19 cellular contexts compared by ENCODE assay signal in the genomic region with DNA sequence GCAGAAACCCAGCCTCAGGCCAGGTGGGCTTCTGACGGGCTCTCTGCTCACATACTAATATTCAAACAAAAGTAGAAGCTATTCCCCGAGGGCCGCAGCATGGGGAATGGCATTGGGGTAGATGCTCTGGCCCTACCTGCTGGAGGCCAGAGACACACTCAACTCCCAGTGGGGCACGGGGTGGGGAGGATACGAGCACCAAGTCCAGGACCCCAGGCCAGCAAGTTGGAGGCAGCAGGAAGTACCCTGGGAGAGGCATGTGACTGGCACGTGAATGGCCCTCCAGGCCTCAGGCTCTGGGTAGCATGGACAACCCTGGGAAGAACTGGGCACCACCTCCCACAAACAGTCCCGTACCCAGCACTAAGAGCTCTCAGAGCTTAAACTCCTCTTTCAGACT. TPM values are rescaled to one million over a fixed set of nuclear protein-coding genes. Genes with fewer than 3 reads are reported as not detected.
A peak's percentile ranks its signal among the peaks of the same experiment; 100 is the strongest.
DNase-seq lines count a peak whose midpoint lies in the region; ATAC-seq, FAIRE-seq and TF ChIP-seq lines count a peak whose summit lies in the region.
"Had no signal": no experiment of that assay in that cellular context is flagged by ENCODE, and none has a peak within 500 bp of the region (broad histone marks: within the 10 kb centered on the region; RNA-seq: fewer than 3 reads in every experiment).

No MANE protein-coding gene starts in this region.

- WGBS in H1 (ENCODE audit: extremely low coverage in 1 of 2, insufficient coverage in 1 of 2, insufficient read length in 1 of 2, insufficient replicate concordance in 2 of 2, low coverage in 1 of 2, low lambda C conversion rate in 2 of 2, missing lambda C conversion rate in 1 of 2), 2 experiments: 95% methylated on average over 7 of the region's 7 CpGs; no CpG with 5 or more reads in 1 of the 2 experiments
- WGBS in H9 (ENCODE audit: extremely low coverage, insufficient read length, low lambda C conversion rate): no CpG with 5 or more reads among the region's 7 CpGs

- no peak for TF ChIP-seq POLR2A in H1 (IDR thresholded peaks at IDR 0.05; ENCODE audit: control extremely low read depth in 1 of 2, low read depth in 2 of 2, low read length in 2 of 2)

- H3K27ac ChIP-seq in H1 (ENCODE audit: low read depth, low read length) (no peak overlapping the region), H9 (ENCODE audit: insufficient read length, low read depth, low read length) (no peak overlapping the region)
- H3K27ac ChIP-seq: neutrophil had no signal

- H2BK120ac ChIP-seq in H1 (replicated peaks; ENCODE audit: low read depth, low read length): no peak overlapping the region
- no peak overlapping the region for H2BK120ac ChIP-seq in H9 (ENCODE audit: low read depth, low read length, poor library complexity, severe bottlenecking)

- H3K23ac ChIP-seq in H1 (ENCODE audit: insufficient read length) (no peak overlapping the region), H9 (ENCODE audit: insufficient read length, low read depth, low read length) (no peak overlapping the region)

- peak overlapping the region; percentile 16 for H3K4me3 Mint-ChIP-seq in activated naive CD4-positive, alpha-beta T cell treated with anti-CD3 and anti-CD28 coated beads, Interleukin-2, amount 50 U/mL, for 24 hours
- H3K4me3 Mint-ChIP-seq in activated CD8-positive, alpha-beta T cell treated with anti-CD3 and anti-CD28 coated beads, Interleukin-2, amount 10 ng/mL, durations not matched to agents 7 days and 5 days: peak overlapping the region; percentile 16
- peak overlapping the region; percentile 30 to 68 for H3K4me3 Mint-ChIP-seq in stimulated activated naive CD8-positive, alpha-beta T cell treated with anti-CD3 and anti-CD28 coated beads, Interleukin-15, amount 100 ng/mL, for 72 hours
- H3K4me3 Mint-ChIP-seq in H9: no peak overlapping the region
- H3K4me3 Mint-ChIP-seq: activated CD8-positive, alpha-beta memory T cell treated with anti-CD3 and anti-CD28 coated beads, Interleukin-2, amount 10 ng/mL, durations not matched to agents 7 days and 5 days; endodermal cell; WTC11 had no signal

- TF ChIP-seq CTCF in H1 (IDR thresholded peaks at IDR 0.05; ENCODE audit: control extremely low read depth in 1 of 3, insufficient read depth in 1 of 3, low read depth in 1 of 3, low read length in 3 of 3) (no peak), H9 (conservative IDR thresholded peaks at IDR 0.05) (no peak)

- no peak for FAIRE-seq in H1 (lab: Jason Lieb, UNC)

- H3K79me2 ChIP-seq in H1 (ENCODE audit: control insufficient read depth in 1 of 2, insufficient read depth in 2 of 2, low read length in 2 of 2) (peaks cover 0 to 4% of the 10 kb centered on the region in 2 experiments; a peak in 1 of 4 replicates), H9 (ENCODE audit: insufficient read depth, low read length) (no peaks in the 10 kb centered on the region)

- H2BK20ac ChIP-seq in H1 (ENCODE audit: low read length) (no peak overlapping the region), H9 (ENCODE audit: low read depth, low read length, poor library complexity, severe bottlenecking) (no peak overlapping the region)

- no peaks in the 10 kb centered on the region for H3K36me3 Mint-ChIP-seq in activated naive CD4-positive, alpha-beta T cell treated with anti-CD3 and anti-CD28 coated beads, Interleukin-2, amount 50 U/mL, for 24 hours
- peaks cover 12% of the 10 kb centered on the region for H3K36me3 Mint-ChIP-seq in activated CD8-positive, alpha-beta T cell treated with anti-CD3 and anti-CD28 coated beads, Interleukin-2, amount 10 ng/mL, durations not matched to agents 7 days and 5 days (ENCODE audit: low read depth)
- H3K36me3 Mint-ChIP-seq in H9 (ENCODE audit: insufficient read depth in 1 of 3, low read depth in 3 of 3): no peaks in the 10 kb centered on the region; a peak in 1 of 7 replicates
- H3K36me3 Mint-ChIP-seq: activated CD8-positive, alpha-beta memory T cell treated with anti-CD3 and anti-CD28 coated beads, Interleukin-2, amount 10 ng/mL, durations not matched to agents 7 days and 5 days; WTC11 had no signal

- no peaks in the 10 kb centered on the region for H3K27me3 Mint-ChIP-seq in activated naive CD4-positive, alpha-beta T cell treated with anti-CD3 and anti-CD28 coated beads, Interleukin-2, amount 50 U/mL, for 24 hours
- H3K27me3 Mint-ChIP-seq in activated CD8-positive, alpha-beta T cell treated with anti-CD3 and anti-CD28 coated beads, Interleukin-2, amount 10 ng/mL, durations not matched to agents 7 days and 5 days (ENCODE audit: low read depth): no peaks in the 10 kb centered on the region
- no peaks in the 10 kb centered on the region for H3K27me3 Mint-ChIP-seq in stimulated activated naive CD8-positive, alpha-beta T cell treated with anti-CD3 and anti-CD28 coated beads, Interleukin-15, amount 100 ng/mL, for 72 hours
- H3K27me3 Mint-ChIP-seq in H9 (ENCODE audit: low read depth): peaks cover 4% of the 10 kb centered on the region
- H3K27me3 Mint-ChIP-seq: activated CD8-positive, alpha-beta memory T cell treated with anti-CD3 and anti-CD28 coated beads, Interleukin-2, amount 10 ng/mL, durations not matched to agents 7 days and 5 days had no signal

- H3K9ac ChIP-seq in H1 (replicated peaks in 1 of 4; ENCODE audit: extremely low read depth in 1 of 4, low read depth in 3 of 4, low read length in 3 of 4) (no peak overlapping the region), H9 (ENCODE audit: extremely low read depth, insufficient read length, low read length) (no peak overlapping the region)

- H4K91ac ChIP-seq in H1 (replicated peaks; ENCODE audit: insufficient read length, low read length) (no peak overlapping the region), H9 (ENCODE audit: insufficient read length, low read depth, low read length) (no peak overlapping the region)

- H2BK5ac ChIP-seq in H1 (ENCODE audit: low read depth, low read length): no peak overlapping the region
- no peak overlapping the region for H2BK5ac ChIP-seq in H9 (ENCODE audit: insufficient read length, low read length)

- no peak overlapping the region for H4K5ac ChIP-seq in H1 (ENCODE audit: insufficient read length, low read depth, low read length)
- no peak overlapping the region for H4K5ac ChIP-seq in H9 (ENCODE audit: insufficient read length, low read depth, low read length)

- peak overlapping the region; percentile 51 for H3K27ac Mint-ChIP-seq in activated naive CD4-positive, alpha-beta T cell treated with anti-CD3 and anti-CD28 coated beads, Interleukin-2, amount 50 U/mL, for 24 hours
- H3K27ac Mint-ChIP-seq in activated CD8-positive, alpha-beta T cell treated with anti-CD3 and anti-CD28 coated beads, Interleukin-2, amount 10 ng/mL, durations not matched to agents 7 days and 5 days: peak overlapping the region; percentile 74
- H3K27ac Mint-ChIP-seq in stimulated activated naive CD8-positive, alpha-beta T cell treated with anti-CD3 and anti-CD28 coated beads, Interleukin-15, amount 100 ng/mL, for 72 hours: peak overlapping the region; percentile 47 to 65
- H3K27ac Mint-ChIP-seq in H9: no peak overlapping the region
- H3K27ac Mint-ChIP-seq: activated CD8-positive, alpha-beta memory T cell treated with anti-CD3 and anti-CD28 coated beads, Interleukin-2, amount 10 ng/mL, durations not matched to agents 7 days and 5 days; endodermal cell had no signal

- H3K9me3 ChIP-seq in H1 (ENCODE audit: insufficient read depth in 2 of 2, low read depth in 1 of 2, low read length in 1 of 2): no peaks in the 10 kb centered on the region
- no peaks in the 10 kb centered on the region for H3K9me3 ChIP-seq in H9 (ENCODE audit: control insufficient read depth, low read depth, low read length)
- H3K9me3 ChIP-seq: Caco-2, neutrophil, thoracic aorta had no signal

- H3K4me1 ChIP-seq in H1 (replicated peaks in 1 of 4; ENCODE audit: control insufficient read depth in 3 of 4, insufficient read depth in 4 of 4, low read length in 3 of 4): peaks cover 18 to 50% (median 33%) of the 10 kb centered on the region in 4 experiments
- peaks cover 15% of the 10 kb centered on the region; the same call in 1 of the 2 replicates for H3K4me1 ChIP-seq in H9 (ENCODE audit: insufficient read depth, low read length)
- H3K4me1 ChIP-seq: Caco-2 had no signal

- no peak for DNase-seq in activated naive CD4-positive, alpha-beta T cell treated with Interleukin-2 at 50 U/mL for 16 hours
- no peak for DNase-seq in activated CD8-positive, alpha-beta T cell treated with anti-CD3 and anti-CD28 coated beads, Interleukin-2, amount 10 ng/mL, durations not matched to agents 7 days and 5 days
- DNase-seq in H1 (ENCODE audit: low read depth in 1 of 2, low spot score in 2 of 2) (no peak), H9 (no peak), NCI-H524 treated with DMSO at 0.1 percent for 48 hours (lab: John Stamatoyannopoulos, UW) (no peak)
- DNase-seq in stimulated activated naive CD8-positive, alpha-beta T cell treated with anti-CD3 and anti-CD28 coated beads, Interleukin-15, amount 100 ng/mL, for 72 hours: no peak
- DNase-seq: activated CD8-positive, alpha-beta memory T cell treated with anti-CD3 and anti-CD28 coated beads, Interleukin-2, amount 10 ng/mL, durations not matched to agents 7 days and 5 days; Caco-2; endodermal cell; islet precursor cell; mammary epithelial cell; NCI-H2227 treated with DMSO at 0.1 percent for 48 hours; RPMI8226; stimulated activated CD4-positive, alpha-beta T cell treated with anti-CD3 and anti-CD28 coated beads, Interleukin-2, amount 100 ng/mL, for 48 hours had no signal

- no peak for TF ChIP-seq EP300 in H1 (IDR thresholded peaks at IDR 0.05; ENCODE audit: borderline replicate concordance in 1 of 2, low read depth in 2 of 2, low read length in 2 of 2)

- peaks cover 9% of the 10 kb centered on the region; the same call in 1 of the 2 replicates for H3K23me2 ChIP-seq in H1 (ENCODE audit: low read depth, low read length)
- peaks cover 6% of the 10 kb centered on the region for H3K23me2 ChIP-seq in H9 (ENCODE audit: insufficient read length, low read depth, low read length, poor library complexity, severe bottlenecking)

- H3K56ac ChIP-seq in H1 (replicated peaks; ENCODE audit: insufficient read length, low read depth, low read length) (no peak overlapping the region), H9 (ENCODE audit: insufficient read length, low read depth, low read length) (no peak overlapping the region)

- POLR2A ChIA-PET in activated CD8-positive, alpha-beta T cell treated with anti-CD3 and anti-CD28 coated beads, Interleukin-2, amount 10 ng/mL, durations not matched to agents 7 days and 5 days (lab: Charles Lee): interaction anchor here (1.2 to 2.0 kb wide), 2 partner anchors 24 to 43 kb away, joined by 3 to 11 read pairs; no protein-coding TSS in a partner anchor
- POLR2A ChIA-PET in H1 (lab: Charles Lee; ENCODE audit: partially characterized antibody): interaction anchor here (0.7 to 2.2 kb wide), 7 partner anchors 15 to 125 kb away, joined by 3 to 9 read pairs (median 4); no protein-coding TSS in a partner anchor

- peaks cover 3% of the 10 kb centered on the region for H3K79me1 ChIP-seq in H1 (ENCODE audit: low read depth, low read length)
- no peaks in the 10 kb centered on the region for H3K79me1 ChIP-seq in H9 (ENCODE audit: insufficient read depth, low read depth, low read length, poor library complexity, severe bottlenecking)

- no peak overlapping the region for H3K4me3 ChIP-seq in H1 (ENCODE audit: extremely low read depth in 1 of 4, insufficient read depth in 2 of 4, low read depth in 3 of 4, low read length in 4 of 4)
- H3K4me3 ChIP-seq: thoracic aorta had no signal

- no peak overlapping the region for H2AK5ac ChIP-seq in H1 (ENCODE audit: low read depth, low read length)
- no peak overlapping the region for H2AK5ac ChIP-seq in H9 (ENCODE audit: insufficient read length, low read length)

- H3K36me3 ChIP-seq in H1 (ENCODE audit: control insufficient read depth in 2 of 4, insufficient read depth in 4 of 4, low read length in 3 of 4): no peaks in the 10 kb centered on the region
- H3K36me3 ChIP-seq: neutrophil, thoracic aorta had no signal

- H3K27me3 ChIP-seq in H1 (replicated peaks in 1 of 4; ENCODE audit: control insufficient read depth in 3 of 4, extremely low read depth in 1 of 4, insufficient read depth in 3 of 4, low read length in 3 of 4) (peaks cover 0 to 8% (median 3%) of the 10 kb centered on the region in 4 experiments; a peak in 3 of 7 replicates), H9 (ENCODE audit: insufficient read depth, low read length) (no peaks in the 10 kb centered on the region)

- no peaks in the 10 kb centered on the region for H3K9me3 Mint-ChIP-seq in activated naive CD4-positive, alpha-beta T cell treated with anti-CD3 and anti-CD28 coated beads, Interleukin-2, amount 50 U/mL, for 24 hours
- no peaks in the 10 kb centered on the region for H3K9me3 Mint-ChIP-seq in activated CD8-positive, alpha-beta T cell treated with anti-CD3 and anti-CD28 coated beads, Interleukin-2, amount 10 ng/mL, durations not matched to agents 7 days and 5 days (ENCODE audit: insufficient read depth)
- no peaks in the 10 kb centered on the region for H3K9me3 Mint-ChIP-seq in stimulated activated naive CD8-positive, alpha-beta T cell treated with anti-CD3 and anti-CD28 coated beads, Interleukin-15, amount 100 ng/mL, for 72 hours
- H3K9me3 Mint-ChIP-seq in H9: no peaks in the 10 kb centered on the region
- H3K9me3 Mint-ChIP-seq: endodermal cell, WTC11 had no signal

- CTCF ChIA-PET in activated CD8-positive, alpha-beta T cell treated with anti-CD3 and anti-CD28 coated beads, Interleukin-2, amount 10 ng/mL, durations not matched to agents 7 days and 5 days (lab: Charles Lee): interaction anchor here (0.7 to 5.1 kb wide), 7 partner anchors 14 to 229 kb away, joined by 3 to 26 read pairs (median 5); no protein-coding TSS in a partner anchor
- CTCF ChIA-PET in H1 (lab: Charles Lee; ENCODE audit: partially characterized antibody): interaction anchor here (0.6 to 11.4 kb wide), 13 partner anchors 10 to 280 kb away, joined by 3 to 178 read pairs (median 4); no protein-coding TSS in a partner anchor

- H4K8ac ChIP-seq in H1 (ENCODE audit: extremely low read depth, insufficient read depth, low read length) (no peak overlapping the region), H9 (replicated peaks; ENCODE audit: insufficient read length, low read depth, low read length) (no peak overlapping the region)

- H2BK12ac ChIP-seq in H1 (ENCODE audit: low read depth, low read length) (no peak overlapping the region), H9 (ENCODE audit: insufficient read length, low read depth, low read length) (no peak overlapping the region)

- H2AFZ ChIP-seq in H1 (ENCODE audit: low read length) (no peak overlapping the region), H9 (ENCODE audit: low read length) (no peak overlapping the region)

- H3K4me1 Mint-ChIP-seq in activated naive CD4-positive, alpha-beta T cell treated with anti-CD3 and anti-CD28 coated beads, Interleukin-2, amount 50 U/mL, for 24 hours: peaks cover 67% of the 10 kb centered on the region
- H3K4me1 Mint-ChIP-seq in activated CD8-positive, alpha-beta T cell treated with anti-CD3 and anti-CD28 coated beads, Interleukin-2, amount 10 ng/mL, durations not matched to agents 7 days and 5 days (ENCODE audit: low read depth): peaks cover 69% of the 10 kb centered on the region
- H3K4me1 Mint-ChIP-seq in stimulated activated naive CD8-positive, alpha-beta T cell treated with anti-CD3 and anti-CD28 coated beads, Interleukin-15, amount 100 ng/mL, for 72 hours: peaks cover 78% of the 10 kb centered on the region
- peaks cover 56 to 69% of the 10 kb centered on the region in 2 experiments for H3K4me1 Mint-ChIP-seq in H9

- peaks cover 3 to 11% of the 10 kb centered on the region in 2 experiments for H4K20me1 ChIP-seq in H1 (replicated peaks in 1 of 2; ENCODE audit: control insufficient read depth in 1 of 2, insufficient read depth in 2 of 2, low read length in 2 of 2)
- no peaks in the 10 kb centered on the region for H4K20me1 ChIP-seq in H9 (ENCODE audit: control insufficient read depth, insufficient read depth, insufficient read length)

- no peak for ATAC-seq in activated CD8-positive, alpha-beta T cell treated with anti-CD3 and anti-CD28 coated beads, Interleukin-2, amount 10 ng/mL, durations not matched to agents 7 days and 5 days
- no peak for ATAC-seq in stimulated activated naive CD8-positive, alpha-beta T cell treated with anti-CD3 and anti-CD28 coated beads, Interleukin-15, amount 100 ng/mL, for 72 hours
- no peak for ATAC-seq in HG02840 (IDR thresholded peaks at IDR 0.05; ENCODE audit: low FRiP score, unreplicated experiment)
- ATAC-seq: activated CD8-positive, alpha-beta memory T cell treated with anti-CD3 and anti-CD28 coated beads, Interleukin-2, amount 10 ng/mL, durations not matched to agents 7 days and 5 days; WTC11 had no signal

- H3K18ac ChIP-seq in H1 (ENCODE audit: extremely low read depth, low read length) (peak overlapping the region; percentile 27; the same call in 1 of the 2 replicates), H9 (ENCODE audit: insufficient read length, low read depth, low read length) (no peak overlapping the region)

- no peak overlapping the region for H2BK15ac ChIP-seq in H1 (ENCODE audit: low read length)
- no peak overlapping the region for H2BK15ac ChIP-seq in H9 (ENCODE audit: low read depth, low read length)

- H3K4ac ChIP-seq in H1 (replicated peaks; ENCODE audit: insufficient read length, low read depth, low read length) (no peak overlapping the region), H9 (ENCODE audit: low read depth, low read length) (no peak overlapping the region)

- H3K14ac ChIP-seq in H1 (ENCODE audit: insufficient read length) (no peak overlapping the region), H9 (ENCODE audit: insufficient read depth, low read length) (no peak overlapping the region; the same call in 1 of the 2 replicates)

- no peak overlapping the region for H3K4me2 ChIP-seq in H1 (ENCODE audit: insufficient read depth in 1 of 2, low read depth in 2 of 2, low read length in 2 of 2)
- H3K4me2 ChIP-seq in H9 (ENCODE audit: insufficient read depth, insufficient read length, low read length): no peak overlapping the region

- no peak for TF ChIP-seq RAD21 in H1 (IDR thresholded peaks at IDR 0.05 in 1 of 2, conservative IDR thresholded peaks at IDR 0.05 in 1 of 2; ENCODE audit: low read depth in 2 of 2, low read length in 2 of 2)

- H3T11ph ChIP-seq in H9 (ENCODE audit: low read length): no peak overlapping the region

RNA-seq across cellular contexts. Expression of gene DNMT3A, which starts 3.8 kb away (rescaled TPM):
- total RNA-seq in activated CD8-positive, alpha-beta T cell treated with anti-CD3 and anti-CD28 coated beads, Interleukin-2, amount 10 ng/mL, durations not matched to agents 7 days and 5 days: 10 to 100 TPM; 76.4 to 79.8 TPM
- 162 and 178 TPM in 2 replicates for total RNA-seq in H1 (2021; fragmentation: NEBNext Ultra II Directional; extraction: Animal tissue kit (Norgen Biotek cat#: 25700))
- 33.6 and 50.8 TPM in 2 replicates for polyA plus RNA-seq in H1 (2011; rRNA removed)
- polyA plus RNA-seq in H1 (2011; cell fraction: cytosol; rRNA removed): 36.6 TPM
- polyA plus RNA-seq in H1 (2011; cell fraction: nucleus; rRNA removed): 120 TPM
- 95.4 to 118 TPM (median 100 TPM) in 4 replicates for polyA plus RNA-seq in H1 (2012, experiment 1 of 2)
- polyA plus RNA-seq in H1 (2012, experiment 2 of 2): 19.1 TPM
- 58.9 TPM for polyA plus RNA-seq in H1 (2013, experiment 1 of 2)
- 54.4 TPM for polyA plus RNA-seq in H1 (2013, experiment 2 of 2)
- polyA minus RNA-seq in H1 (2011; rRNA and poly(A)+ RNA removed): 80.2 and 102 TPM in 2 replicates
- polyA minus RNA-seq in H1 (2011; cell fraction: cytosol; rRNA and poly(A)+ RNA removed): 99.8 TPM
- polyA minus RNA-seq in H1 (2011; cell fraction: nucleus; rRNA and poly(A)+ RNA removed): 85.2 TPM
- 207 and 215 TPM in 2 replicates for total RNA-seq in H9 (2021)

Comparison
In these comparisons a context has a peak if more than half of its experiments do, and no peak if none do; other contexts are left out.
1. H3K27ac Mint-ChIP-seq: peak in activated naive CD4-positive, alpha-beta T cell treated with anti-CD3 and anti-CD28 coated beads, Interleukin-2, amount 50 U/mL, for 24 hours (single experiment), activated CD8-positive, alpha-beta T cell treated with anti-CD3 and anti-CD28 coated beads, Interleukin-2, amount 10 ng/mL, durations not matched to agents 7 days and 5 days (single experiment) and stimulated activated naive CD8-positive, alpha-beta T cell treated with anti-CD3 and anti-CD28 coated beads, Interleukin-15, amount 100 ng/mL, for 72 hours (2 of 2); none in H9 (0 of 3).
2. H3K4me3 Mint-ChIP-seq: peak in activated naive CD4-positive, alpha-beta T cell treated with anti-CD3 and anti-CD28 coated beads, Interleukin-2, amount 50 U/mL, for 24 hours (single experiment), activated CD8-positive, alpha-beta T cell treated with anti-CD3 and anti-CD28 coated beads, Interleukin-2, amount 10 ng/mL, durations not matched to agents 7 days and 5 days (single experiment) and stimulated activated naive CD8-positive, alpha-beta T cell treated with anti-CD3 and anti-CD28 coated beads, Interleukin-15, amount 100 ng/mL, for 72 hours (2 of 2); none in H9 (0 of 2).